17 cellular contexts compared by ENCODE assay signal in genomic region chrY:19406251-19406650, GRCh38.
"Had no signal": no experiment of that assay in that cellular context is flagged by ENCODE, and none has a peak within 500 bp of the region (broad histone marks: within the 10 kb centered on the region; RNA-seq: fewer than 3 reads in every experiment).

No MANE protein-coding gene starts in this region.

- H3K9me3 ChIP-seq: SK-N-SH had no signal

- H3K9ac ChIP-seq: SK-N-SH had no signal

- H3K4me2 ChIP-seq: SK-N-SH had no signal

- DNase-seq: Kasumi-1, MM.1S, NCI-H1092 treated with DMSO at 0.1 percent for 48 hours, NCI-H1436, NCI-H187, NCI-H2029, NCI-H2081 treated with DMSO at 0.1 percent for 48 hours, NCI-H2171, NCI-H226, NCI-H510A, NCI-H524 treated with DMSO at 0.1 percent for 48 hours, NCI-H69, NCI-H774, SHP77, SK-N-SH had no signal

- H3K27ac ChIP-seq: HL-60, RWPE1 had no signal

- H3K9me2 ChIP-seq: SK-N-SH had no signal
